8 cellular contexts compared by ENCODE assay signal in genomic region chr12:22459872-22460490, GRCh38.
DNase-seq lines count a peak whose midpoint lies in the region; ATAC-seq and TF ChIP-seq lines count a peak whose summit lies in the region.

No MANE protein-coding gene starts in this region.

- H3K27ac ChIP-seq in tibial nerve = no peak overlapping the region

- H3K27me3 ChIP-seq in tibial nerve = no peaks in the 10 kb centered on the region

- H3K4me1 ChIP-seq in tibial nerve = no peaks in the 10 kb centered on the region

- no peak for DNase-seq in activated CD8-positive, alpha-beta memory T cell treated with anti-CD3 and anti-CD28 coated beads, Interleukin-2, amount 10 ng/mL, durations not matched to agents 7 days and 5 days
- DNase-seq in activated CD8-positive, alpha-beta memory T cell treated with anti-CD3 and anti-CD28 coated beads, Interleukin-2, amount 50 U/mL, for 4 hours = no peak
- DNase-seq in HFF-Myc (ENCODE audit: extremely low read depth, low read depth) (no peak), NCI-H226 (peak; percentile 8), astrocyte of the hippocampus (ENCODE audit: low read depth, low spot score) (peak; percentile 58), iPS-NIHi7 (ENCODE audit: extremely low spot score) (peak; percentile 50), tibial nerve (ENCODE audit: low spot score in 2 of 2) (peak in 1 of 2 donors; percentile 26), mesenteric fat pad (ENCODE audit: low spot score) (no peak)

- peaks cover 2% of the 10 kb centered on the region for H3K36me3 Mint-ChIP-seq in activated CD8-positive, alpha-beta memory T cell treated with anti-CD3 and anti-CD28 coated beads, Interleukin-2, amount 10 ng/mL, durations not matched to agents 7 days and 5 days

- CTCF ChIA-PET in activated CD8-positive, alpha-beta memory T cell treated with anti-CD3 and anti-CD28 coated beads, Interleukin-2, amount 10 ng/mL, durations not matched to agents 7 days and 5 days (lab: Charles Lee) = interaction anchor here (0.9 to 2.7 kb wide), 15 partner anchors 8 to 762 kb away, joined by 3 to 11 read pairs (median 4); no protein-coding TSS in a partner anchor

- peaks cover 0 to 24% (median 0%) of the 10 kb centered on the region in 3 donors for H3K36me3 ChIP-seq in tibial nerve

- peak; percentile 57 for ATAC-seq in activated CD8-positive, alpha-beta memory T cell treated with anti-CD3 and anti-CD28 coated beads, Interleukin-2, amount 10 ng/mL, durations not matched to agents 7 days and 5 days

- no peaks in the 10 kb centered on the region for H3K9me3 ChIP-seq in tibial nerve

- TF ChIP-seq EP300 in tibial nerve (IDR thresholded peaks at IDR 0.05) = no peak

- no peaks in the 10 kb centered on the region for H3K27me3 Mint-ChIP-seq in activated CD8-positive, alpha-beta memory T cell treated with anti-CD3 and anti-CD28 coated beads, Interleukin-2, amount 10 ng/mL, durations not matched to agents 7 days and 5 days

- peak; percentile 60 for TF ChIP-seq CTCF in HFF-Myc (IDR thresholded peaks at IDR 0.05; ENCODE audit: low read depth, low read length, missing control alignments)
- peak; percentile 31 to 54 (median 50) for TF ChIP-seq CTCF in tibial nerve (IDR thresholded peaks at IDR 0.05)

- TF ChIP-seq POLR2A in tibial nerve (IDR thresholded peaks at IDR 0.05) = no peak

- H3K4me3 ChIP-seq in HFF-Myc (replicated peaks; ENCODE audit: low read depth, low read length) = no peak overlapping the region
- H3K4me3 ChIP-seq in tibial nerve = no peak overlapping the region

- H3K27ac Mint-ChIP-seq in activated CD8-positive, alpha-beta memory T cell treated with anti-CD3 and anti-CD28 coated beads, Interleukin-2, amount 10 ng/mL, durations not matched to agents 7 days and 5 days = no peak overlapping the region

- H3K9me3 Mint-ChIP-seq in activated CD8-positive, alpha-beta memory T cell treated with anti-CD3 and anti-CD28 coated beads, Interleukin-2, amount 10 ng/mL, durations not matched to agents 7 days and 5 days (ENCODE audit: low read depth) = no peaks in the 10 kb centered on the region

- WGBS in tibial nerve, 2 donors = 31% methylated on average over 3 of the region's 3 CpGs

- H3K4me3 Mint-ChIP-seq in activated CD8-positive, alpha-beta memory T cell treated with anti-CD3 and anti-CD28 coated beads, Interleukin-2, amount 10 ng/mL, durations not matched to agents 7 days and 5 days = no peak overlapping the region

- peaks cover 4% of the 10 kb centered on the region for H3K4me1 Mint-ChIP-seq in activated CD8-positive, alpha-beta memory T cell treated with anti-CD3 and anti-CD28 coated beads, Interleukin-2, amount 10 ng/mL, durations not matched to agents 7 days and 5 days

Comparison
In these comparisons a context has a peak if more than half of its experiments do, and no peak if none do; other contexts are left out.
1. DNase-seq: peak in NCI-H226 (single experiment), astrocyte of the hippocampus (single experiment) and iPS-NIHi7 (single experiment); none in activated CD8-positive, alpha-beta memory T cell treated with anti-CD3 and anti-CD28 coated beads, Interleukin-2, amount 10 ng/mL, durations not matched to agents 7 days and 5 days (single experiment), activated CD8-positive, alpha-beta memory T cell treated with anti-CD3 and anti-CD28 coated beads, Interleukin-2, amount 50 U/mL, for 4 hours (single experiment), HFF-Myc (single experiment) and mesenteric fat pad (single experiment).